In the genomic region with DNA sequence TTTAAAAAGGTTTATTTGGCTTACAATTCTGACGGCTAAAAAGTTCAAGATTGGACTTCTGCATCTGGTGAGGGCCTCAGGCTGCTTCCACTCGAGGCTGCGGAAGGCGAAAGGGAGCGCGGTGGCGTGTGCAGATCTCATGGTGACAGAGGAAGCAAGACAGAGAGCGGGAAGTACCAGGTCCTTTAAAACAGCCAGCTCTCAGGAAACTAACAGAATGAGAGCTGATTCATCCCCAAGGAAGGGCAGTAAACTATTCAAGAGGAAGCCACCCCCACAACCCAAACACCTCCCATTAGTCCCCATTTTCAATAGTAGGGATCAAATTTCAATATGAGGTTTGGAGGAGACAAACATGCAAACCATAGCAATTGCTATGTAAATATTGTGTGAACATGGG, we compare ENCODE assay signal across 2 cellular contexts.
TF ChIP-seq lines count a peak whose summit lies in the region.

No MANE protein-coding gene starts in this region.

TF ChIP-seq in GM23338, 12 proteins besides CTCF, POLR2A, EP300 and RAD21:
- TF ChIP-seq JUNB (IDR thresholded peaks at IDR 0.05; ENCODE audit: unreplicated experiment) (no peak), CREB1 (CRISPR knock-in tag; IDR thresholded peaks at IDR 0.05; ENCODE audit: low read depth) (no peak), ZNF331 (CRISPR knock-in tag; IDR thresholded peaks at IDR 0.05; ENCODE audit: low read depth) (no peak), POLR2AphosphoS5 (IDR thresholded peaks at IDR 0.05; ENCODE audit: low read depth) (no peak), STAT1 (IDR thresholded peaks at IDR 0.05; ENCODE audit: unreplicated experiment) (no peak), EZH2phosphoT487 (IDR thresholded peaks at IDR 0.05; ENCODE audit: unreplicated experiment) (no peak), NANOG (IDR thresholded peaks at IDR 0.05; ENCODE audit: borderline replicate concordance) (no peak)
- TF ChIP-seq, protein P1, sequence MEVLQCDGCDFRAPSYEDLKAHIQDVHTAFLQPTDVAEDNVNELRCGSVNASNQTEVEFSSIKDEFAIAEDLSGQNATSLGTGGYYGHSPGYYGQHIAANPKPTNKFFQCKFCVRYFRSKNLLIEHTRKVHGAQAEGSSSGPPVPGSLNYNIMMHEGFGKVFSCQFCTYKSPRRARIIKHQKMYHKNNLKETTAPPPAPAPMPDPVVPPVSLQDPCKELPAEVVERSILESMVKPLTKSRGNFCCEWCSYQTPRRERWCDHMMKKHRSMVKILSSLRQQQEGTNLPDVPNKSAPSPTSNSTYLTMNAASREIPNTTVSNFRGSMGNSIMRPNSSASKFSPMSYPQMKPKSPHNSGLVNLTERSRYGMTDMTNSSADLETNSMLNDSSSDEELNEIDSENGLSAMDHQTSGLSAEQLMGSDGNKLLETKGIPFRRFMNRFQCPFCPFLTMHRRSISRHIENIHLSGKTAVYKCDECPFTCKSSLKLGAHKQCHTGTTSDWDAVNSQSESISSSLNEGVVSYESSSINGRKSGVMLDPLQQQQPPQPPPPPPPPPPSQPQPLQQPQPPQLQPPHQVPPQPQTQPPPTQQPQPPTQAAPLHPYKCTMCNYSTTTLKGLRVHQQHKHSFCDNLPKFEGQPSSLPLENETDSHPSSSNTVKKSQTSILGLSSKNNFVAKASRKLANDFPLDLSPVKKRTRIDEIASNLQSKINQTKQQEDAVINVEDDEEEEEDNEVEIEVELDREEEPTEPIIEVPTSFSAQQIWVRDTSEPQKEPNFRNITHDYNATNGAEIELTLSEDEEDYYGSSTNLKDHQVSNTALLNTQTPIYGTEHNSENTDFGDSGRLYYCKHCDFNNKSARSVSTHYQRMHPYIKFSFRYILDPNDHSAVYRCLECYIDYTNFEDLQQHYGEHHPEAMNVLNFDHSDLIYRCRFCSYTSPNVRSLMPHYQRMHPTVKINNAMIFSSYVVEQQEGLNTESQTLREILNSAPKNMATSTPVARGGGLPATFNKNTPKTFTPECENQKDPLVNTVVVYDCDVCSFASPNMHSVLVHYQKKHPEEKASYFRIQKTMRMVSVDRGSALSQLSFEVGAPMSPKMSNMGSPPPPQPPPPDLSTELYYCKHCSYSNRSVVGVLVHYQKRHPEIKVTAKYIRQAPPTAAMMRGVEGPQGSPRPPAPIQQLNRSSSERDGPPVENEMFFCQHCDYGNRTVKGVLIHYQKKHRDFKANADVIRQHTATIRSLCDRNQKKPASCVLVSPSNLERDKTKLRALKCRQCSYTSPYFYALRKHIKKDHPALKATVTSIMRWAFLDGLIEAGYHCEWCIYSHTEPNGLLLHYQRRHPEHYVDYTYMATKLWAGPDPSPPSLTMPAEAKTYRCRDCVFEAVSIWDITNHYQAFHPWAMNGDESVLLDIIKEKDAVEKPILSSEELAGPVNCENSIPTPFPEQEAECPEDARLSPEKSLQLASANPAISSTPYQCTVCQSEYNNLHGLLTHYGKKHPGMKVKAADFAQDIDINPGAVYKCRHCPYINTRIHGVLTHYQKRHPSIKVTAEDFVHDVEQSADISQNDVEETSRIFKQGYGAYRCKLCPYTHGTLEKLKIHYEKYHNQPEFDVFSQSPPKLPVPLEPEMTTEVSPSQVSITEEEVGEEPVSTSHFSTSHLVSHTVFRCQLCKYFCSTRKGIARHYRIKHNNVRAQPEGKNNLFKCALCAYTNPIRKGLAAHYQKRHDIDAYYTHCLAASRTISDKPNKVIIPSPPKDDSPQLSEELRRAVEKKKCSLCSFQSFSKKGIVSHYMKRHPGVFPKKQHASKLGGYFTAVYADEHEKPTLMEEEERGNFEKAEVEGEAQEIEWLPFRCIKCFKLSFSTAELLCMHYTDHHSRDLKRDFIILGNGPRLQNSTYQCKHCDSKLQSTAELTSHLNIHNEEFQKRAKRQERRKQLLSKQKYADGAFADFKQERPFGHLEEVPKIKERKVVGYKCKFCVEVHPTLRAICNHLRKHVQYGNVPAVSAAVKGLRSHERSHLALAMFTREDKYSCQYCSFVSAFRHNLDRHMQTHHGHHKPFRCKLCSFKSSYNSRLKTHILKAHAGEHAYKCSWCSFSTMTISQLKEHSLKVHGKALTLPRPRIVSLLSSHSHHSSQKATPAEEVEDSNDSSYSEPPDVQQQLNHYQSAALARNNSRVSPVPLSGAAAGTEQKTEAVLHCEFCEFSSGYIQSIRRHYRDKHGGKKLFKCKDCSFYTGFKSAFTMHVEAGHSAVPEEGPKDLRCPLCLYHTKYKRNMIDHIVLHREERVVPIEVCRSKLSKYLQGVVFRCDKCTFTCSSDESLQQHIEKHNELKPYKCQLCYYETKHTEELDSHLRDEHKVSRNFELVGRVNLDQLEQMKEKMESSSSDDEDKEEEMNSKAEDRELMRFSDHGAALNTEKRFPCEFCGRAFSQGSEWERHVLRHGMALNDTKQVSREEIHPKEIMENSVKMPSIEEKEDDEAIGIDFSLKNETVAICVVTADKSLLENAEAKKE (CRISPR knock-in tag; IDR thresholded peaks at IDR 0.05) = no peak

TF ChIP-seq in H1, 55 proteins besides CTCF, POLR2A, EP300 and RAD21:
- TF ChIP-seq, protein P2, sequence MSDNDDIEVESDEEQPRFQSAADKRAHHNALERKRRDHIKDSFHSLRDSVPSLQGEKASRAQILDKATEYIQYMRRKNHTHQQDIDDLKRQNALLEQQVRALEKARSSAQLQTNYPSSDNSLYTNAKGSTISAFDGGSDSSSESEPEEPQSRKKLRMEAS (IDR thresholded peaks at IDR 0.05) = 0 out of 2 replicates have a peak, but pooled peaks have one; percentile 26
- no peak for TF ChIP-seq POU5F1 (IDR thresholded peaks at IDR 0.05; ENCODE audit: low read depth, low read length)
- TF ChIP-seq, protein P3, sequence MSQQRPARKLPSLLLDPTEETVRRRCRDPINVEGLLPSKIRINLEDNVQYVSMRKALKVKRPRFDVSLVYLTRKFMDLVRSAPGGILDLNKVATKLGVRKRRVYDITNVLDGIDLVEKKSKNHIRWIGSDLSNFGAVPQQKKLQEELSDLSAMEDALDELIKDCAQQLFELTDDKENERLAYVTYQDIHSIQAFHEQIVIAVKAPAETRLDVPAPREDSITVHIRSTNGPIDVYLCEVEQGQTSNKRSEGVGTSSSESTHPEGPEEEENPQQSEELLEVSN (IDR thresholded peaks at IDR 0.05) = peak; percentile 78
